ENCODE assay signal across 11 cellular contexts in genomic region chr3:49721861-49722781, GRCh38. TPM values are rescaled to one million over a fixed set of nuclear protein-coding genes. Genes with fewer than 3 reads are reported as not detected.
DNase-seq lines count a peak whose midpoint lies in the region; ATAC-seq and TF ChIP-seq lines count a peak whose summit lies in the region.
"Had no signal": no experiment of that assay in that cellular context is flagged by ENCODE, and none has a peak within 500 bp of the region (broad histone marks: within the 10 kb centered on the region; RNA-seq: fewer than 3 reads in every experiment).

No MANE protein-coding gene starts in this region.

- no peaks in the 10 kb centered on the region for H3K9me3 Mint-ChIP-seq in activated naive CD4-positive, alpha-beta T cell treated with anti-CD3 and anti-CD28 coated beads, Interleukin-2, amount 50 U/mL, for 72 hours

- H3K9me3 ChIP-seq in left lung (no peaks in the 10 kb centered on the region), tibial artery (no peaks in the 10 kb centered on the region), WERI-Rb-1 (ENCODE audit: severe bottlenecking) (no peaks in the 10 kb centered on the region)
- H3K9me3 ChIP-seq: vagina had no signal

- peak; percentile 57 for DNase-seq in activated effector memory CD4-positive, alpha-beta T cell treated with anti-CD3 and anti-CD28 coated beads, Interleukin-2, amount 50 U/mL, for 16 hours
- no peak for DNase-seq in activated effector memory CD4-positive, alpha-beta T cell treated with Interleukin-2 at 50 U/mL for 16 hours
- DNase-seq in activated naive CD4-positive, alpha-beta T cell treated with anti-CD3 and anti-CD28 coated beads, Interleukin-2, amount 50 U/mL, for 72 hours (ENCODE audit: low spot score in 2 of 2): peak in 1 of 2 donors; percentile 54
- DNase-seq in left lung: peak in 1 of 2 donors; percentile 68
- peak in 1 of 2 donors; percentile 64 for DNase-seq in tibial artery
- no peak for DNase-seq in medulla oblongata (ENCODE audit: extremely low spot score)
- DNase-seq in WERI-Rb-1: no peak
- DNase-seq in SIG-M5 (lab: John Stamatoyannopoulos, UW): no peak
- DNase-seq: NK-92 treated with Interleukin-12 subunit alpha and Interleukin-12 subunit beta, amount 100 ng/mL, for 24 hours; occipital lobe had no signal

- H3K27ac Mint-ChIP-seq in activated naive CD4-positive, alpha-beta T cell treated with anti-CD3 and anti-CD28 coated beads, Interleukin-2, amount 50 U/mL, for 72 hours: peak overlapping the region; percentile 97 to 100

- peaks cover 26 to 66% of the 10 kb centered on the region in 2 donors for H3K4me1 ChIP-seq in left lung
- H3K4me1 ChIP-seq in tibial artery: peaks cover 0 to 45% (median 37%) of the 10 kb centered on the region in 4 donors

- intact Hi-C loops in left lung (cut with DNase I) (no loop called here), tibial artery (cut with DNase I; ENCODE audit: low total_unique reads) (loop anchor here (10.0 kb wide), 1 partner anchor 63 kb away; the partner anchor contains the start of gene IP6K1)

- TF ChIP-seq CTCF in left lung (IDR thresholded peaks at IDR 0.05) (no peak), tibial artery (IDR thresholded peaks at IDR 0.05) (no peak), WERI-Rb-1 (IDR thresholded peaks at IDR 0.05; ENCODE audit: low read depth, low read length) (no peak)

- no peak for ATAC-seq in activated naive CD4-positive, alpha-beta T cell treated with anti-CD3 and anti-CD28 coated beads, Interleukin-2, amount 50 U/mL, for 72 hours
- no peak for ATAC-seq in left lung

- H3K27me3 ChIP-seq in left lung (no peaks in the 10 kb centered on the region), tibial artery (no peaks in the 10 kb centered on the region), WERI-Rb-1 (ENCODE audit: insufficient read depth, low read depth, severe bottlenecking) (no peaks in the 10 kb centered on the region)
- H3K27me3 ChIP-seq: vagina had no signal

- H3K27ac ChIP-seq in left lung (no peak overlapping the region), tibial artery (peak overlapping the region; percentile 91 to 95), WERI-Rb-1 (no peak overlapping the region)

- H3K36me3 ChIP-seq in left lung: peaks cover 0 to 50% of the 10 kb centered on the region in 2 donors
- peaks cover 10 to 44% (median 36%) of the 10 kb centered on the region in 3 donors for H3K36me3 ChIP-seq in tibial artery
- H3K36me3 ChIP-seq in WERI-Rb-1: peaks cover 52% of the 10 kb centered on the region

- H3K36me3 Mint-ChIP-seq in activated naive CD4-positive, alpha-beta T cell treated with anti-CD3 and anti-CD28 coated beads, Interleukin-2, amount 50 U/mL, for 72 hours: peaks cover 6% of the 10 kb centered on the region in 2 donors

- H3K4me3 ChIP-seq in left lung (peak overlapping the region; percentile 95 to 99), tibial artery (peak overlapping the region in 1 of 2 donors; percentile 97), WERI-Rb-1 (ENCODE audit: low read depth, low read length) (no peak overlapping the region)

RNA-seq across cellular contexts. Expression of gene GMPPB, which starts 1.6 kb away (rescaled TPM):
- total RNA-seq in activated naive CD4-positive, alpha-beta T cell treated with anti-CD3 and anti-CD28 coated beads, Interleukin-2, amount 50 U/mL, for 72 hours: 10 to 100 TPM; 29.9 to 31.6 TPM
- 10 to 100 TPM; 41.0 to 69.5 TPM for total RNA-seq in left lung

RNA-seq across cellular contexts. Expression of gene AMIGO3, which starts 2.6 kb away (rescaled TPM):
- not detected for total RNA-seq in activated naive CD4-positive, alpha-beta T cell treated with anti-CD3 and anti-CD28 coated beads, Interleukin-2, amount 50 U/mL, for 72 hours
- under 1 TPM in 1 of 2 donors, not detected in 1; 0.47 TPM for total RNA-seq in left lung
- total RNA-seq: vagina had no signal

RNA-seq across cellular contexts. Expression of gene RNF123, which starts 32.8 kb away (rescaled TPM):
- total RNA-seq in activated naive CD4-positive, alpha-beta T cell treated with anti-CD3 and anti-CD28 coated beads, Interleukin-2, amount 50 U/mL, for 72 hours: 10 to 100 TPM; 25.5 to 34.0 TPM
- total RNA-seq in left lung: 10 to 100 TPM; 40.9 to 45.0 TPM

RNA-seq across cellular contexts. Expression of gene MST1, which starts 32.8 kb away (rescaled TPM):
- total RNA-seq in activated naive CD4-positive, alpha-beta T cell treated with anti-CD3 and anti-CD28 coated beads, Interleukin-2, amount 50 U/mL, for 72 hours: 10 to 100 TPM; 11.8 to 15.9 TPM
- total RNA-seq in left lung: 10 to 100 TPM; 12.5 to 19.1 TPM

RNA-seq across cellular contexts. Expression of gene APEH, which starts 48.0 kb away (rescaled TPM):
- total RNA-seq in activated naive CD4-positive, alpha-beta T cell treated with anti-CD3 and anti-CD28 coated beads, Interleukin-2, amount 50 U/mL, for 72 hours: 100 to 1,000 TPM; 137 to 164 TPM
- total RNA-seq in left lung: 100 to 1,000 TPM; 121 to 122 TPM

Comparison
In these comparisons a context has a peak if more than half of its experiments do, and no peak if none do; other contexts are left out.
1. H3K27ac ChIP-seq: peak in tibial artery (2 of 2); none in left lung (0 of 2) and WERI-Rb-1 (single experiment).